ENCODE assay signal across 18 cellular contexts in the genomic region with DNA sequence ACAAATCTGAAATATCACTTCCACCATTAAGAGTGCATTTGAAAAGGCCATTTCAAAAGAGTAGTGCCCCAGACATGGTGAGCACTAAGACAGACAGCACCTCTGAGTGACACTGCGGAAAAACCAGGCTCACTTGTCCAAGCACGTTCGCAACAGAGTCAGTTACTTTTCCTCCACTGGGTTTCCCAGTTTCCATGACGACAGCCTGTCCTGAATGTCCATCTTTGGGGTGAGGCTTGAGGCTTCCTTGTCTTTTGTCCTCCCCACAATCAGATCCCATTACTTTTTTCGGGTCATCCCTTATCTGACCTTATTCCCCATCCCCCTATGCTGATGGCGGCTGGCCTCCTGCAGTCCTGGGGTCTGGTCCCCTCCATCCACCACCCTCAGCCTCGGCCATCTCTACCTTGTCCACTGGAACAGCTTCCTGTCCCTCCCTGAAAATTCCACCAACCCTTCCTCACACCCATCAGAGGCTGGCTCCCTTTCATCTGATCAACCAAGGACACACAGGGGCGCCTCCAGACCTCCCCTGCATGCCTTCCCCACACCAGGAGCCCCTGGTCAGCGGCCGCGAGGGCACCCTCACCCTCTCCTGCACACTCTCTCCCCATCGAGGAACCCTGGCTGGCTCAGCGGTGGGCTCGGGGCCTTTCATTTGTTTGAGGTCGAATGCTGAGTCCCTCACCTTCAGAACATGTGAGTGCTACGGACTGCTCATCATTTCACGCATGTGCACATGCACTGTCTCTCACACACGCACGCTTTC.
DNase-seq lines count a peak whose midpoint lies in the region; ATAC-seq, FAIRE-seq and TF ChIP-seq lines count a peak whose summit lies in the region.
"Had no signal": no experiment of that assay in that cellular context is flagged by ENCODE, and none has a peak within 500 bp of the region (broad histone marks: within the 10 kb centered on the region; RNA-seq: fewer than 3 reads in every experiment).

No MANE protein-coding gene starts in this region.

- H3K27ac Mint-ChIP-seq in nephron progenitor cell (peak overlapping the region; percentile 53), type B pancreatic cell (no peak overlapping the region)
- H3K27ac Mint-ChIP-seq: IgD-negative memory B cell had no signal

- under 1% methylated on average over 19 of the region's 19 CpGs for WGBS in K562 (ENCODE audit: insufficient coverage, low coverage, missing lambda C conversion rate)

- CTCF ChIA-PET in K562 (lab: Yijun Ruan, JAX; ENCODE audit: low intra/inter-chr PET ratio): interaction anchor here (0.7 kb wide), 1 partner anchor 182 kb away, joined by 4 read pairs; no protein-coding TSS in a partner anchor

- H3K9me3 Mint-ChIP-seq in nephron progenitor cell: peaks cover 2% of the 10 kb centered on the region
- no peaks in the 10 kb centered on the region for H3K9me3 Mint-ChIP-seq in type B pancreatic cell

- peaks cover 49% of the 10 kb centered on the region for H3K27me3 Mint-ChIP-seq in nephron progenitor cell (ENCODE audit: low read depth, poor library complexity)
- H3K27me3 Mint-ChIP-seq in type B pancreatic cell: peaks cover 49% of the 10 kb centered on the region

- H3K36me3 Mint-ChIP-seq in nephron progenitor cell (ENCODE audit: low read depth) (no peaks in the 10 kb centered on the region), type B pancreatic cell (no peaks in the 10 kb centered on the region)
- H3K36me3 Mint-ChIP-seq: IgD-negative memory B cell had no signal

- H2AFZ ChIP-seq in K562 (ENCODE audit: low read depth, low read length): no peak overlapping the region

- H3K36me3 ChIP-seq in K562 (ENCODE audit: control insufficient read depth, insufficient read depth, low read length): no peaks in the 10 kb centered on the region

- ATAC-seq in K562 (no peak), HG02840 (IDR thresholded peaks at IDR 0.05; ENCODE audit: low FRiP score, unreplicated experiment) (no peak)
- ATAC-seq: A549, GM12878 had no signal

- no peaks in the 10 kb centered on the region for H3K9me1 ChIP-seq in K562 (ENCODE audit: control insufficient read depth, insufficient read depth, low read length)

- no peaks in the 10 kb centered on the region for H3K79me2 ChIP-seq in K562 (ENCODE audit: control insufficient read depth, insufficient read depth, low read length)

- H3K4me1 ChIP-seq in K562 (replicated peaks in 1 of 2; ENCODE audit: control insufficient read depth in 2 of 2, insufficient read depth in 2 of 2, low read length in 2 of 2): no peaks in the 10 kb centered on the region
- H3K4me1 ChIP-seq: A549 had no signal

- no peak for TF ChIP-seq POLR2A in K562 (conservative IDR thresholded peaks at IDR 0.05)

- H3K27ac ChIP-seq in K562 (ENCODE audit: extremely low read depth, low read depth, low read length): no peak overlapping the region
- H3K27ac ChIP-seq: A549, C4-2B had no signal

- H3K4me1 Mint-ChIP-seq in nephron progenitor cell: peaks cover 7% of the 10 kb centered on the region
- no peaks in the 10 kb centered on the region for H3K4me1 Mint-ChIP-seq in type B pancreatic cell (ENCODE audit: unreplicated experiment)
- H3K4me1 Mint-ChIP-seq: IgD-negative memory B cell had no signal

- H3K9me3 ChIP-seq in K562 (replicated peaks; ENCODE audit: control insufficient read depth, insufficient read depth, low read depth, low read length): no peaks in the 10 kb centered on the region
- H3K9me3 ChIP-seq: A549 had no signal

- POLR2A ChIA-PET in K562 (lab: Yijun Ruan, JAX): no interaction called here

- BruUV-seq in K562 (replicated peaks; lab: Mats Ljungman, UMichigan): no TSS peak

- peaks cover 10% of the 10 kb centered on the region; the same call in 1 of the 2 replicates for H4K20me1 ChIP-seq in K562 (replicated peaks; ENCODE audit: control insufficient read depth, insufficient read depth, low read length)

- in situ Hi-C loops in K562 (cut with MboI): no loop called here

- intact Hi-C loops in K562 (cut with micrococcal nuclease): no loop called here

- peaks cover 39 to 61% of the 10 kb centered on the region in 2 experiments for H3K27me3 ChIP-seq in K562 (ENCODE audit: control insufficient read depth in 2 of 2, insufficient read depth in 2 of 2, low read length in 2 of 2)

- H3K4me3 Mint-ChIP-seq in nephron progenitor cell (no peak overlapping the region), type B pancreatic cell (no peak overlapping the region)
- H3K4me3 Mint-ChIP-seq: IgD-negative memory B cell had no signal

- TF ChIP-seq RAD21 in K562 (CRISPR knock-in tag; conservative IDR thresholded peaks at IDR 0.05 in 1 of 2, IDR thresholded peaks at IDR 0.05 in 1 of 2): no peak

- no peak overlapping the region for H3K4me2 ChIP-seq in K562 (ENCODE audit: insufficient read depth, low read length)
- H3K4me2 ChIP-seq: A549 had no signal

- no peak for FAIRE-seq in K562 (lab: Jason Lieb, UNC)
- FAIRE-seq: A549, GM12878 had no signal

- TF ChIP-seq EP300 in K562 (IDR thresholded peaks at IDR 0.05; ENCODE audit: low read length): no peak

- H3K4me3 ChIP-seq in K562: no peak overlapping the region
- H3K4me3 ChIP-seq: A549, GM12878 had no signal

- TF ChIP-seq CTCF in K562 (IDR thresholded peaks at IDR 0.05 in 2 of 3, conservative IDR thresholded peaks at IDR 0.05 in 1 of 3; ENCODE audit: insufficient read depth in 2 of 3, low read depth in 1 of 3, low read length in 3 of 3) (no peak), nephron progenitor cell (IDR thresholded peaks at IDR 0.05) (no peak), type B pancreatic cell (conservative IDR thresholded peaks at IDR 0.05) (no peak), GM10266 (IDR thresholded peaks at IDR 0.05; ENCODE audit: control insufficient read depth, insufficient read depth, low read depth, missing control alignments) (no peak)

- peak; percentile 5 for DNase-seq in activated CD4-positive, alpha-beta T cell treated with anti-CD3 and anti-CD28 coated beads for 1 hour
- no peak for DNase-seq in activated CD4-positive, alpha-beta T cell treated with anti-CD3 and anti-CD28 coated beads for 4 hours
- no peak for DNase-seq in K562 (ENCODE audit: extremely low read depth in 1 of 4, low spot score in 3 of 4)
- no peak for DNase-seq in nephron progenitor cell
- peak; percentile 42 for DNase-seq in type B pancreatic cell (ENCODE audit: extremely low spot score, unreplicated experiment)
- DNase-seq in 8988T: no peak
- DNase-seq in GM10266 (ENCODE audit: extremely low spot score): no peak
- DNase-seq: H7, NCI-H1436, NCI-H2081, NCI-H226, NCI-H526, RPMI8226 had no signal

- no peak overlapping the region for H3K9ac ChIP-seq in K562 (ENCODE audit: insufficient read depth in 1 of 2, low read depth in 2 of 2, low read length in 2 of 2)

TF ChIP-seq in K562, 482 proteins besides CTCF, POLR2A, EP300 and RAD21:
- TF ChIP-seq ESRRA (IDR thresholded peaks at IDR 0.05; ENCODE audit: borderline replicate concordance, low read depth) (no peak), RFX1 (IDR thresholded peaks at IDR 0.05) (peak; percentile 70), SP1 (CRISPR knock-in tag; IDR thresholded peaks at IDR 0.05) (no peak)

Comparison
In these comparisons a context has a peak if more than half of its experiments do, and no peak if none do; other contexts are left out.
1. DNase-seq: peak in activated CD4-positive, alpha-beta T cell treated with anti-CD3 and anti-CD28 coated beads for 1 hour (single experiment) and type B pancreatic cell (single experiment); none in activated CD4-positive, alpha-beta T cell treated with anti-CD3 and anti-CD28 coated beads for 4 hours (0 of 2), K562 (0 of 4), nephron progenitor cell (single experiment), 8988T (single experiment) and GM10266 (single experiment).